ENCODE assay signal across 19 cellular contexts in the genomic region with DNA sequence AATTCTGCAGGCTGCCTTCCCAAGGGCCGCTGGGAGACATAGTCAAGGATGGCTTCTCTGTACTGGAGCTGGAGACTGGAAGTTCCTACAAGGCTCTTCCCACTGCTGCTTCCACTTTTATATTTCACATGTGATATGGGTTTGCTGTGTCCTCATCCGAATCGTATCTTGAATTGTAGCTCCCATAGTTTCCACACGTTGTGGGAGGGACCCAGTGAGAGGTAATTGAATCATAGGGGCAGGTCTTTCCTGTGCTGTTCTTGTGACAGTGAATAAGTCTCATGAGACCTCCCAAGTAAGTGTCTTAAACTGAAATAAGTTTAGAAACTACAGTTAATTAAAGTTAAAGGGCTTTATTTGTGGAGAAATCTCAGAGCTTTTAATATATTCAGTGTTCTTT.
"Had no signal": no experiment of that assay in that cellular context is flagged by ENCODE, and none has a peak within 500 bp of the region (broad histone marks: within the 10 kb centered on the region; RNA-seq: fewer than 3 reads in every experiment).

No MANE protein-coding gene starts in this region.

- ATAC-seq: esophagus mucosa; left colon; lower lobe of right lung; natural killer cell; pancreas; stimulated activated naive B cell treated with anti-CD40 and anti-IgM and Interleukin-4, amounts not matched to agents 10 μg/mL and 1 μg/mL and 100 μg/mL, for 72 hours; upper lobe of right lung had no signal

- DNase-seq: activated CD4-positive, alpha-beta T cell treated with anti-CD3 and anti-CD28 coated beads for 1 hour; activated CD8-positive, alpha-beta memory T cell treated with anti-CD3 and anti-CD28 coated beads for 24 hours; activated CD8-positive, alpha-beta memory T cell treated with anti-CD3 and anti-CD28 coated beads, Interleukin-2, amount 50 U/mL, for 48 hours; activated effector memory CD4-positive, alpha-beta T cell treated with Interleukin-2 at 50 U/mL for 16 hours; activated naive CD4-positive, alpha-beta T cell treated with anti-CD3 and anti-CD28 coated beads, Interleukin-2, amount 50 U/mL, for 16 hours; activated T-cell treated with anti-CD3 and anti-CD28 coated beads, Interleukin-2, amount 50 U/mL, for 48 hours; cerebellar nuclear complex; effector CD4-positive, alpha-beta T cell; left colon; lower lobe of right lung; natural killer cell; pancreas; stimulated activated naive B cell treated with anti-CD40 and anti-IgM and Interleukin-4, amounts not matched to agents 10 μg/mL and 1 μg/mL and 100 μg/mL, for 72 hours; T-helper 2 cell; upper lobe of right lung; WERI-Rb-1 had no signal

- H3K27ac ChIP-seq: ascending aorta, lower lobe of right lung, pancreas, thoracic aorta, upper lobe of right lung, WERI-Rb-1 had no signal

- H3K9me3 ChIP-seq: ascending aorta, lower lobe of right lung, pancreas, thoracic aorta, upper lobe of right lung had no signal

- H3K4me1 ChIP-seq: lower lobe of right lung had no signal

- H3K4me3 ChIP-seq: ascending aorta, lower lobe of right lung, pancreas, thoracic aorta, upper lobe of right lung had no signal

- H3K36me3 ChIP-seq: ascending aorta, lower lobe of right lung, pancreas, thoracic aorta, upper lobe of right lung, WERI-Rb-1 had no signal

- FAIRE-seq: pancreas had no signal

- H3K27me3 ChIP-seq: ascending aorta, upper lobe of right lung had no signal
